ENCODE assay signal across 8 cellular contexts in the genomic region with DNA sequence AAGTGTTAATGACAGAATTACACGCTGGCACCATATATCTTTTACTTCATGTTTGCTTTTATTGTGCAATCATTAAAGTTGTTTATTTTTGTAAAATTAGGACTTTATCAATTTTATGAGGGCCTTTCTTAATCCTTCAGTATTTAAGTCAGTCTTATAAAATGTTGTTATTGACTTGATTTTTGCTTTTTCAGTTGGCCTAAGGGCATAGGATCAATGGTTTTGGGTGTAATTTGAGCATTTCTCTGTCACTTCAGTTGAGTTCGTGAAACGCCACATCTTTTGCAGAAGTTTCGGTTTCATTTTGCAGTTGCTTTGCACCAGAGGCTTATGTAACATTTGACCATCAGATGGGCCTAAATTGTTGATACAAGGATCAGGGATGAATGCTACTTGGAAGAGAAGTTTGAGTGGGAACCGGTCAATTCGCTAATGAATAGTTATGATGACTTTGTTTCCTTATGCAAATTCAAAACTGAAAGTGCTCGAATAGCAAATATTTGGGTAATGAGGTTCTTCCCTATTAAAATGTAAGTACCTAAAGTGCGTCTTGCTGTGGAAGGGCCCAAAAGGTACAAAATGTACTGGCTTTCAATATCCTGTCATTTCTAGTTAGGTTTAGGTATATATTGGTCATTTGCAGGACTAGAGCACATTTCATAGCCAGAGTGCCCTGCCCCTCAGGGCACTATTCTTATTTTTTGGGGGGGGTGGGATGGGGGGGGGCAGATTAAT.
A peak's percentile ranks its signal among the peaks of the same experiment; 100 is the strongest.
DNase-seq lines count a peak whose midpoint lies in the region; ATAC-seq, FAIRE-seq and TF ChIP-seq lines count a peak whose summit lies in the region.

No MANE protein-coding gene starts in this region.

- TF ChIP-seq EP300 in A549 (IDR thresholded peaks at IDR 0.05), result no peak
- no peak for TF ChIP-seq EP300 in suprapubic skin (IDR thresholded peaks at IDR 0.05)

- H3K9me3 ChIP-seq in A549 (no peaks in the 10 kb centered on the region), esophagus squamous epithelium (no peaks in the 10 kb centered on the region), suprapubic skin (no peaks in the 10 kb centered on the region), Caco-2 (no peaks in the 10 kb centered on the region)

- peak overlapping the region; percentile 63 to 72; a peak in 4 of 6 replicates for H3K27ac ChIP-seq in A549
- peak overlapping the region in 3 of 4 donors; percentile 40 to 81 (median 79) for H3K27ac ChIP-seq in esophagus squamous epithelium
- peak overlapping the region; percentile 19 for H3K27ac ChIP-seq in suprapubic skin

- H3K27ac Mint-ChIP-seq in Caco-2 (ENCODE audit: unreplicated experiment), result no peak overlapping the region

- DNase-seq in A549 (ENCODE audit: low read depth in 1 of 2, low spot score in 1 of 2), result no peak
- peak; percentile 30 for DNase-seq in GM19239 (ENCODE audit: insufficient read length, low spot score)
- DNase-seq in NAMALWA (ENCODE audit: low spot score), result peak; percentile 5
- no peak for DNase-seq in esophagus squamous epithelium (lab: John Stamatoyannopoulos, UW)
- no peak for DNase-seq in suprapubic skin (ENCODE audit: low spot score in 2 of 2)
- no peak for DNase-seq in Caco-2

- peak overlapping the region; percentile 51; the same call in 2 of the 3 replicates for H3K4me2 ChIP-seq in A549

- POLR2A ChIA-PET in A549 (lab: Yijun Ruan, JAX), result interaction anchor here (1.5 kb wide), 1 partner anchor 371 kb away, joined by 3 read pairs; the partner anchor contains the start of gene ZNF503
- POLR2A ChIA-PET in Caco-2 (lab: Charles Lee), result no interaction called here

- ATAC-seq in A549, result no peak
- ATAC-seq in HG03457 (IDR thresholded peaks at IDR 0.05; ENCODE audit: unreplicated experiment), result no peak
- ATAC-seq in HG03039 (IDR thresholded peaks at IDR 0.05; ENCODE audit: unreplicated experiment), result no peak

- peaks cover 6% of the 10 kb centered on the region for H3K36me3 Mint-ChIP-seq in Caco-2 (ENCODE audit: insufficient read depth, unreplicated experiment)

- intact Hi-C loops in esophagus squamous epithelium (cut with DNase I), result no loop called here
- intact Hi-C loops in Caco-2 (cut with micrococcal nuclease; ENCODE audit: unreplicated experiment), result loop anchor here (10.0 kb wide), 1 partner anchor 368 kb away; the partner anchor contains the start of gene ZNF503

- no peaks in the 10 kb centered on the region for H3K27me3 Mint-ChIP-seq in Caco-2 (ENCODE audit: insufficient read depth, unreplicated experiment)

- FAIRE-seq in A549 (lab: Jason Lieb, UNC) (no peak), GM19239 (lab: Jason Lieb, UNC) (peak; percentile 69)

- no peak for TF ChIP-seq POLR2A in A549 (IDR thresholded peaks at IDR 0.05; ENCODE audit: low read length)
- no peak for TF ChIP-seq POLR2A in esophagus squamous epithelium (IDR thresholded peaks at IDR 0.05)
- TF ChIP-seq POLR2A in suprapubic skin (IDR thresholded peaks at IDR 0.05), result no peak

- CTCF ChIA-PET in A549 (lab: Yijun Ruan, JAX), result interaction anchor here (0.8 to 1.9 kb wide), 2 partner anchors 264 to 371 kb away, joined by 3 to 7 read pairs; partner anchors contain the start of gene ZNF503
- CTCF ChIA-PET in Caco-2 (lab: Charles Lee), result no interaction called here

- H3K4me3 ChIP-seq in A549 (no peak overlapping the region), esophagus squamous epithelium (peak overlapping the region in 3 of 4 donors; percentile 25 to 53 (median 27)), suprapubic skin (peak overlapping the region; percentile 23), Caco-2 (ENCODE audit: low read depth, low read length) (no peak overlapping the region)

- H3K9me3 Mint-ChIP-seq in Caco-2 (ENCODE audit: unreplicated experiment), result no peaks in the 10 kb centered on the region

- TF ChIP-seq RAD21 in A549 (conservative IDR thresholded peaks at IDR 0.05 in 1 of 2, IDR thresholded peaks at IDR 0.05 in 1 of 2), result no peak

- H3K4me1 ChIP-seq in A549 (peaks cover 25% of the 10 kb centered on the region), esophagus squamous epithelium (peaks cover 4 to 35% (median 14%) of the 10 kb centered on the region in 3 donors), suprapubic skin (peaks cover 10% of the 10 kb centered on the region), Caco-2 (peaks cover 21% of the 10 kb centered on the region; the same call in 1 of the 2 replicates)

- H3K36me3 ChIP-seq in esophagus squamous epithelium (no peaks in the 10 kb centered on the region), suprapubic skin (no peaks in the 10 kb centered on the region), Caco-2 (ENCODE audit: control insufficient read depth, insufficient read depth, low read length) (no peaks in the 10 kb centered on the region)

- H3K4me1 Mint-ChIP-seq in Caco-2 (ENCODE audit: low read depth, unreplicated experiment), result peaks cover 25% of the 10 kb centered on the region

- 92% methylated on average over 8 of the region's 8 CpGs for WGBS in A549 (ENCODE audit: missing lambda C conversion rate)
- 30 to 33% methylated on average over 8 of the region's 8 CpGs for WGBS in esophagus squamous epithelium, 2 donors
- WGBS in suprapubic skin, result 58% methylated on average over 8 of the region's 8 CpGs

- H3K4me3 Mint-ChIP-seq in Caco-2 (ENCODE audit: unreplicated experiment), result no peak overlapping the region

- no peak for TF ChIP-seq CTCF in A549 (IDR thresholded peaks at IDR 0.05)
- TF ChIP-seq CTCF in esophagus squamous epithelium (IDR thresholded peaks at IDR 0.05), result no peak
- no peak for TF ChIP-seq CTCF in suprapubic skin (IDR thresholded peaks at IDR 0.05)
- TF ChIP-seq CTCF in Caco-2 (IDR thresholded peaks at IDR 0.05; ENCODE audit: insufficient read depth in 1 of 2, low read depth in 1 of 2, low read length in 1 of 2, severe bottlenecking in 1 of 2, unreplicated experiment in 1 of 2), result no peak

- no TSS peak for BruUV-seq in Caco-2 (replicated peaks; lab: Mats Ljungman, UMichigan)

- no peaks in the 10 kb centered on the region for H3K27me3 ChIP-seq in esophagus squamous epithelium
- no peaks in the 10 kb centered on the region for H3K27me3 ChIP-seq in suprapubic skin
- no peaks in the 10 kb centered on the region for H3K27me3 ChIP-seq in Caco-2 (replicated peaks; ENCODE audit: control insufficient read depth, insufficient read depth, low read length)

TF ChIP-seq in A549, 52 proteins besides CTCF, POLR2A, EP300 and RAD21:
- TF ChIP-seq REST (IDR thresholded peaks at IDR 0.05) (no peak), FOXS1 (CRISPR knock-in tag; IDR thresholded peaks at IDR 0.05) (no peak), GATA3 (IDR thresholded peaks at IDR 0.05; ENCODE audit: borderline replicate concordance) (no peak), HDAC2 (IDR thresholded peaks at IDR 0.05) (no peak), NPAS2 (CRISPR knock-in tag; IDR thresholded peaks at IDR 0.05; ENCODE audit: borderline replicate concordance) (no peak), KDM1A (IDR thresholded peaks at IDR 0.05; ENCODE audit: low read depth) (no peak), KDM5A (IDR thresholded peaks at IDR 0.05) (no peak), CHD4 (IDR thresholded peaks at IDR 0.05; ENCODE audit: borderline replicate concordance) (no peak), MAZ (IDR thresholded peaks at IDR 0.05; ENCODE audit: borderline replicate concordance, low read depth, low read length) (no peak), SREBF2 (IDR thresholded peaks at IDR 0.05) (no peak)
- TF ChIP-seq, protein P1, sequence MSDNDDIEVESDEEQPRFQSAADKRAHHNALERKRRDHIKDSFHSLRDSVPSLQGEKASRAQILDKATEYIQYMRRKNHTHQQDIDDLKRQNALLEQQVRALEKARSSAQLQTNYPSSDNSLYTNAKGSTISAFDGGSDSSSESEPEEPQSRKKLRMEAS (IDR thresholded peaks at IDR 0.05), result no peak

Comparison
In these comparisons a context has a peak if more than half of its experiments do, and no peak if none do; other contexts are left out.
1. DNase-seq: peak in GM19239 (single experiment) and NAMALWA (single experiment); none in A549 (0 of 2), esophagus squamous epithelium (single experiment), suprapubic skin (0 of 2) and Caco-2 (0 of 2).
2. H3K27ac ChIP-seq: peak in every context shown above with its lines; median percentile 79 in esophagus squamous epithelium; 68 in A549; 19 in suprapubic skin.
3. H3K4me3 ChIP-seq: peak in esophagus squamous epithelium (3 of 4) and suprapubic skin (single experiment); none in A549 (single experiment) and Caco-2 (single experiment).